ENCODE assay signal across 8 cellular contexts in the genomic region with DNA sequence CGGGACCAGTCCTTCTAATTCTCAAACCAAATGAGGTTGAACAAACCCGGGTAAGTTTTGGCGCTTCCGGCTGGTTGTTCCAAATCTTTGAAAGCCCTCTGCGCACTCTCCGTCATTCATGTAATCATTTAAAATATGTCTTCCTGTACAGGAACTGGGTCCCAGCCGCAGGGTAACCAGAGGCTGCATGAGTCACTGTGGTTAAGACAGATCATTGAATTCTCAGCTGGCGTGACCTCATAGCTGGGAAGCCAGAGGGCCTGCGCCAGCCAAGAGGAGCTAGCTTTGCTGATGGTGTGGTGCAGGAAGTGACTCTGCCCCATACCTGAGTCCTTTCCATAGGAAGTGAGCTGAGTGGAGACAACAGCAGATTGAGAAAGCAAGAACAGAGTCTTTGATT.
A peak's percentile ranks its signal among the peaks of the same experiment; 100 is the strongest.
DNase-seq lines count a peak whose midpoint lies in the region; ATAC-seq and TF ChIP-seq lines count a peak whose summit lies in the region.

No MANE protein-coding gene starts in this region.

- no peaks in the 10 kb centered on the region for H3K27me3 ChIP-seq in HL-60 (ENCODE audit: insufficient read depth, poor library complexity, severe bottlenecking)

- TF ChIP-seq CTCF in HL-60 (IDR thresholded peaks at IDR 0.05; ENCODE audit: insufficient read depth, low read length), result no peak

- DNase-seq in HL-60 (ENCODE audit: low read depth in 1 of 2, low spot score in 1 of 2) (peak; percentile 90 to 94), T-helper 9 cell (peak; percentile 77), amniotic epithelial cell (ENCODE audit: low read depth) (peak; percentile 99), left kidney (ENCODE audit: low read depth, low spot score) (peak; percentile 24), hippocampal formation (lab: John Stamatoyannopoulos, UW) (no peak), GM19238 (ENCODE audit: insufficient read length, low spot score) (no peak)
- peak; percentile 55 to 70 for DNase-seq in stimulated activated CD8-positive, alpha-beta memory T cell treated with anti-CD3 and anti-CD28 coated beads, Interleukin-4, amount 100 ng/mL, for 1 hour (ENCODE audit: low read depth in 2 of 2, low spot score in 1 of 2)

- no peak for ATAC-seq in HG02973 (IDR thresholded peaks at IDR 0.05; ENCODE audit: unreplicated experiment)

- H3K27ac ChIP-seq in HL-60 (replicated peaks), result no peak overlapping the region

- no peak overlapping the region for H3K4me3 ChIP-seq in HL-60 (replicated peaks; ENCODE audit: insufficient read depth, low read length)

Comparison
In these comparisons a context has a peak if more than half of its experiments do, and no peak if none do; other contexts are left out.
1. DNase-seq: peak in HL-60 (2 of 2), T-helper 9 cell (single experiment), amniotic epithelial cell (single experiment), left kidney (single experiment) and stimulated activated CD8-positive, alpha-beta memory T cell treated with anti-CD3 and anti-CD28 coated beads, Interleukin-4, amount 100 ng/mL, for 1 hour (2 of 2); none in hippocampal formation (0 of 2) and GM19238 (single experiment).